Comparison of ENCODE assay signal across 14 cellular contexts in the genomic region with DNA sequence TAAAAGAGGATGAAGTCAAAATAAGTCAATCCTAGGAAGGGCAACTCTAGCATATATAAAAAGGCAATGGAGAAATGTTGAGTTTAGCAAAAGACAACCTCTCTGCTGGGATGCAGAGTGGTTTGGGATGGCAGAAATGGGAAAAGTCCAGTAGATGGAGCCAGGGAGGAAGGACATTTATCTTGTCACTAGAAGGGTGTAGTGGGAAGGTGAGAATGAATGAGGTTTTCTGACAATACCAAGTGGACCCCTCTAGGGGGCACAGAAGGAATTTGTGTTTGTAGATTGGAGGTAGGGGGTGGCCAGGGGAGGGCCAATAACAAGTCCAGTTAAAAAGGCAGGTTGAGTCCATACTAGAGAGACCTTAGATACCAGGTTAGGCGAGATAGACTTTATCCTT.
DNase-seq lines count a peak whose midpoint lies in the region; ATAC-seq, FAIRE-seq and TF ChIP-seq lines count a peak whose summit lies in the region.
"Had no signal": no experiment of that assay in that cellular context is flagged by ENCODE, and none has a peak within 500 bp of the region (broad histone marks: within the 10 kb centered on the region; RNA-seq: fewer than 3 reads in every experiment).

No MANE protein-coding gene starts in this region.

- H3K4me3 ChIP-seq in prostate gland, result no peak overlapping the region

- ATAC-seq in HG03439 (IDR thresholded peaks at IDR 0.05; ENCODE audit: unreplicated experiment), result no peak
- no peak for ATAC-seq in GM18502 (IDR thresholded peaks at IDR 0.05; ENCODE audit: poor library complexity, unreplicated experiment)
- no peak for ATAC-seq in GM18868 (IDR thresholded peaks at IDR 0.05; ENCODE audit: unreplicated experiment)
- ATAC-seq: stimulated activated naive CD8-positive, alpha-beta T cell treated with anti-CD3 and anti-CD28 coated beads, Interleukin-15, amount 100 ng/mL, for 72 hours had no signal

- peak; percentile 38 for FAIRE-seq in HTR-8/SVneo (lab: Jason Lieb, UNC)

- peak; percentile 35 for TF ChIP-seq CTCF in C4-2B (conservative IDR thresholded peaks at IDR 0.05)
- TF ChIP-seq CTCF in prostate gland (IDR thresholded peaks at IDR 0.05), result no peak

- intact Hi-C loops in prostate gland (cut with DNase I), result no loop called here

- no peaks in the 10 kb centered on the region for H3K36me3 ChIP-seq in prostate gland
- H3K36me3 ChIP-seq: neutrophil had no signal

- WGBS in prostate gland, result 86% methylated on average over 1 of the region's 1 CpG

- H3K27ac ChIP-seq in C4-2B, result no peak overlapping the region
- no peak overlapping the region for H3K27ac ChIP-seq in prostate gland
- H3K27ac ChIP-seq: neutrophil had no signal

- H3K4me1 ChIP-seq in prostate gland (replicated peaks), result no peaks in the 10 kb centered on the region

- peak; percentile 70 for DNase-seq in HTR-8/SVneo (ENCODE audit: insufficient read length, low spot score)
- peak; percentile 6 for DNase-seq in SW480 (ENCODE audit: low spot score)
- peak; percentile 53 for DNase-seq in iPS DF 4.7 (ENCODE audit: extremely low read depth, low spot score)
- DNase-seq in prostate gland (ENCODE audit: low spot score), result no peak
- DNase-seq: kidney glomerular epithelial cell; NCI-H345; stimulated activated CD4-positive, alpha-beta T cell treated with anti-CD3 and anti-CD28 coated beads, Interleukin-2, amount 100 ng/mL, for 24 hours; stimulated activated naive CD8-positive, alpha-beta T cell treated with anti-CD3 and anti-CD28 coated beads, Interleukin-15, amount 100 ng/mL, for 72 hours; T-helper 2 cell had no signal

- TF ChIP-seq POLR2A in prostate gland (IDR thresholded peaks at IDR 0.05), result no peak

- H3K9me3 ChIP-seq in prostate gland, result no peaks in the 10 kb centered on the region
- H3K9me3 ChIP-seq: neutrophil had no signal

- H3K27me3 ChIP-seq in prostate gland (replicated peaks; ENCODE audit: insufficient read depth), result no peaks in the 10 kb centered on the region
- H3K27me3 ChIP-seq: neutrophil had no signal
